In genomic region chr14:106129904-106130661, GRCh38 we compare ENCODE assay signal across 7 cellular contexts.
DNase-seq lines count a peak whose midpoint lies in the region; ATAC-seq and TF ChIP-seq lines count a peak whose summit lies in the region.
"Not testable (repeated sequence)": the region's sequence is repeated elsewhere in the genome, so short reads cannot be mapped to it uniquely, and the experiment has no call there.

No MANE protein-coding gene starts in this region.

- H3K27ac Mint-ChIP-seq in activated CD4-positive, alpha-beta T cell treated with anti-CD3 and anti-CD28 coated beads, Interleukin-2, amount 10 ng/mL, durations not matched to agents 24 days and 14 days; stimulated activated memory B cell treated with anti-CD40 and anti-IgM and Interleukin-4, amounts not matched to agents 10 μg/mL and 1 μg/mL and 100 μg/mL, for 72 hours: not testable (repeated sequence)
- peak overlapping the region; percentile 65 for H3K27ac Mint-ChIP-seq in activated naive CD4-positive, alpha-beta T cell treated with anti-CD3 and anti-CD28 coated beads, Interleukin-2, amount 10 ng/mL, durations not matched to agents 7 days and 5 days
- H3K27ac Mint-ChIP-seq in naive thymus-derived CD4-positive, alpha-beta T cell: peak overlapping the region in 7 of 9 donors; percentile 49 to 88 (median 72)

- POLR2A ChIA-PET in naive thymus-derived CD4-positive, alpha-beta T cell (lab: Charles Lee): not testable (repeated sequence)

- H3K27me3 ChIP-seq in BLaER1; DND-41 (ENCODE audit: insufficient read depth, low read length, poor library complexity); naive thymus-derived CD4-positive, alpha-beta T cell (ENCODE audit: control insufficient read depth in 2 of 2, insufficient read depth in 2 of 2, low read length in 2 of 2): not testable (repeated sequence)

- intact Hi-C loops in activated CD4-positive, alpha-beta T cell treated with anti-CD3 and anti-CD28 coated beads, Interleukin-2, amount 10 ng/mL, durations not matched to agents 24 days and 14 days (cut with micrococcal nuclease); naive thymus-derived CD4-positive, alpha-beta T cell (cut with micrococcal nuclease): not testable (repeated sequence)

- H3K27ac ChIP-seq in BLaER1 (peak overlapping the region; percentile 53), DND-41 (ENCODE audit: low read length) (peak overlapping the region; percentile 95)
- peak overlapping the region; percentile 14 for H3K27ac ChIP-seq in naive thymus-derived CD4-positive, alpha-beta T cell (ENCODE audit: low read depth, low read length)

- not testable (repeated sequence) for H3K36me3 Mint-ChIP-seq in activated CD4-positive, alpha-beta T cell treated with anti-CD3 and anti-CD28 coated beads, Interleukin-2, amount 10 ng/mL, durations not matched to agents 24 days and 14 days (ENCODE audit: low read depth); activated naive CD4-positive, alpha-beta T cell treated with anti-CD3 and anti-CD28 coated beads, Interleukin-2, amount 10 ng/mL, durations not matched to agents 7 days and 5 days; naive thymus-derived CD4-positive, alpha-beta T cell; stimulated activated memory B cell treated with anti-CD40 and anti-IgM and Interleukin-4, amounts not matched to agents 10 μg/mL and 1 μg/mL and 100 μg/mL, for 72 hours

- H3K4me3 ChIP-seq in BLaER1 (0 out of 2 replicates have a peak overlapping the region, but pooled peaks have one; percentile 11), DND-41 (ENCODE audit: low read depth in 1 of 2, low read length in 2 of 2) (peak overlapping the region in 1 of 2 experiments; percentile 43; a peak in 1 of 4 replicates)
- H3K4me3 ChIP-seq in naive thymus-derived CD4-positive, alpha-beta T cell (ENCODE audit: low read length): not testable (repeated sequence)

- H2AFZ ChIP-seq in DND-41 (ENCODE audit: low read depth, low read length): peak overlapping the region; percentile 21; the same call in 1 of the 2 replicates

- H3K9me3 Mint-ChIP-seq in activated CD4-positive, alpha-beta T cell treated with anti-CD3 and anti-CD28 coated beads, Interleukin-2, amount 10 ng/mL, durations not matched to agents 24 days and 14 days; activated naive CD4-positive, alpha-beta T cell treated with anti-CD3 and anti-CD28 coated beads, Interleukin-2, amount 10 ng/mL, durations not matched to agents 7 days and 5 days; naive thymus-derived CD4-positive, alpha-beta T cell; stimulated activated memory B cell treated with anti-CD40 and anti-IgM and Interleukin-4, amounts not matched to agents 10 μg/mL and 1 μg/mL and 100 μg/mL, for 72 hours: not testable (repeated sequence)

- peaks cover 46% of the 10 kb centered on the region for H3K27me3 Mint-ChIP-seq in activated CD4-positive, alpha-beta T cell treated with anti-CD3 and anti-CD28 coated beads, Interleukin-2, amount 10 ng/mL, durations not matched to agents 24 days and 14 days
- peaks cover 17% of the 10 kb centered on the region for H3K27me3 Mint-ChIP-seq in activated naive CD4-positive, alpha-beta T cell treated with anti-CD3 and anti-CD28 coated beads, Interleukin-2, amount 10 ng/mL, durations not matched to agents 7 days and 5 days
- peaks cover 0 to 56% (median 6%) of the 10 kb centered on the region in 5 donors for H3K27me3 Mint-ChIP-seq in naive thymus-derived CD4-positive, alpha-beta T cell
- H3K27me3 Mint-ChIP-seq in stimulated activated memory B cell treated with anti-CD40 and anti-IgM and Interleukin-4, amounts not matched to agents 10 μg/mL and 1 μg/mL and 100 μg/mL, for 72 hours: not testable (repeated sequence)

- not testable (repeated sequence) for TF ChIP-seq CTCF in DND-41 (IDR thresholded peaks at IDR 0.05; ENCODE audit: borderline replicate concordance, extremely low read depth, low read length, poor library complexity, severe bottlenecking)

- H3K4me3 Mint-ChIP-seq in activated CD4-positive, alpha-beta T cell treated with anti-CD3 and anti-CD28 coated beads, Interleukin-2, amount 10 ng/mL, durations not matched to agents 24 days and 14 days; activated naive CD4-positive, alpha-beta T cell treated with anti-CD3 and anti-CD28 coated beads, Interleukin-2, amount 10 ng/mL, durations not matched to agents 7 days and 5 days: not testable (repeated sequence)
- H3K4me3 Mint-ChIP-seq in naive thymus-derived CD4-positive, alpha-beta T cell: peak overlapping the region in 7 of 10 donors; percentile 12 to 57 (median 30)
- peak overlapping the region; percentile 39 for H3K4me3 Mint-ChIP-seq in stimulated activated memory B cell treated with anti-CD40 and anti-IgM and Interleukin-4, amounts not matched to agents 10 μg/mL and 1 μg/mL and 100 μg/mL, for 72 hours

- not testable (repeated sequence) for H4K20me1 ChIP-seq in BLaER1; DND-41 (ENCODE audit: insufficient read depth, low read length)

- not testable (repeated sequence) for H3K4me1 Mint-ChIP-seq in activated CD4-positive, alpha-beta T cell treated with anti-CD3 and anti-CD28 coated beads, Interleukin-2, amount 10 ng/mL, durations not matched to agents 24 days and 14 days
- H3K4me1 Mint-ChIP-seq in activated naive CD4-positive, alpha-beta T cell treated with anti-CD3 and anti-CD28 coated beads, Interleukin-2, amount 10 ng/mL, durations not matched to agents 7 days and 5 days: peaks cover 26% of the 10 kb centered on the region
- H3K4me1 Mint-ChIP-seq in naive thymus-derived CD4-positive, alpha-beta T cell: peaks cover 11 to 57% (median 36%) of the 10 kb centered on the region in 7 donors
- peaks cover 11% of the 10 kb centered on the region for H3K4me1 Mint-ChIP-seq in stimulated activated memory B cell treated with anti-CD40 and anti-IgM and Interleukin-4, amounts not matched to agents 10 μg/mL and 1 μg/mL and 100 μg/mL, for 72 hours

- H3K9me3 ChIP-seq in BLaER1; DND-41 (ENCODE audit: insufficient read depth, low read length, severe bottlenecking); naive thymus-derived CD4-positive, alpha-beta T cell (ENCODE audit: control insufficient read depth in 2 of 3, low read length in 3 of 3): not testable (repeated sequence)

- CTCF ChIA-PET in activated naive CD4-positive, alpha-beta T cell treated with anti-CD3 and anti-CD28 coated beads, Interleukin-2, amount 10 ng/mL, durations not matched to agents 7 days and 5 days (lab: Charles Lee): interaction anchor here (0.6 to 2.8 kb wide), 9 partner anchors 12 to 338 kb away, joined by 3 to 15 read pairs (median 3); no protein-coding TSS in a partner anchor
- CTCF ChIA-PET in naive thymus-derived CD4-positive, alpha-beta T cell (lab: Charles Lee): interaction anchor here (0.6 to 0.9 kb wide), 4 partner anchors 33 to 339 kb away, joined by 3 read pairs; no protein-coding TSS in a partner anchor

- peaks cover 28% of the 10 kb centered on the region for H3K4me1 ChIP-seq in BLaER1
- H3K4me1 ChIP-seq in DND-41 (ENCODE audit: insufficient read depth, low read length): peaks cover 100% of the 10 kb centered on the region
- peaks cover 0 to 23% of the 10 kb centered on the region in 2 donors for H3K4me1 ChIP-seq in naive thymus-derived CD4-positive, alpha-beta T cell (ENCODE audit: control insufficient read depth in 2 of 2, insufficient read depth in 2 of 2, low read length in 2 of 2)

- H3K9ac ChIP-seq in BLaER1: not testable (repeated sequence)
- H3K9ac ChIP-seq in DND-41 (ENCODE audit: low read depth, low read length): peak overlapping the region; percentile 67

- DNase-seq in DND-41: peak; percentile 88
- DNase-seq in NCI-H526 (lab: John Stamatoyannopoulos, UW): peak; percentile 3 to 68
- peak; percentile 56 for DNase-seq in activated CD4-positive, alpha-beta T cell treated with anti-CD3 and anti-CD28 coated beads, Interleukin-2, amount 10 ng/mL, durations not matched to agents 24 days and 14 days
- DNase-seq in activated naive CD4-positive, alpha-beta T cell treated with anti-CD3 and anti-CD28 coated beads, Interleukin-2, amount 10 ng/mL, durations not matched to agents 7 days and 5 days; naive thymus-derived CD4-positive, alpha-beta T cell: not testable (repeated sequence)

- peak overlapping the region; percentile 73 for H3K4me2 ChIP-seq in BLaER1
- peak overlapping the region; percentile 51 for H3K4me2 ChIP-seq in DND-41 (ENCODE audit: insufficient read depth, low read length)

- peak; percentile 80 for ATAC-seq in DND-41 (ENCODE audit: insufficient read depth, low read depth)
- ATAC-seq in naive thymus-derived CD4-positive, alpha-beta T cell; stimulated activated memory B cell treated with anti-CD40 and anti-IgM and Interleukin-4, amounts not matched to agents 10 μg/mL and 1 μg/mL and 100 μg/mL, for 72 hours: not testable (repeated sequence)

- H3K79me2 ChIP-seq in DND-41 (ENCODE audit: insufficient read depth, low read length): peaks cover 71% of the 10 kb centered on the region

- H3K36me3 ChIP-seq in BLaER1; DND-41 (ENCODE audit: insufficient read depth, low read length); naive thymus-derived CD4-positive, alpha-beta T cell (ENCODE audit: control insufficient read depth in 2 of 3, insufficient read depth in 3 of 3, low read length in 3 of 3): not testable (repeated sequence)

Comparison
In these comparisons a context has a peak if more than half of its experiments do, and no peak if none do; other contexts are left out.
1. H3K27ac ChIP-seq: peak in every context shown above with its lines; median percentile 95 in DND-41; 53 in BLaER1; 14 in naive thymus-derived CD4-positive, alpha-beta T cell.